Comparison of ENCODE assay signal across 29 cellular contexts in genomic region chr3:182216311-182216970, GRCh38.
"Had no signal": no experiment of that assay in that cellular context is flagged by ENCODE, and none has a peak within 500 bp of the region (broad histone marks: within the 10 kb centered on the region; RNA-seq: fewer than 3 reads in every experiment).

No MANE protein-coding gene starts in this region.

- H3K4me1 ChIP-seq: parathyroid adenoma, psoas muscle, right lobe of liver, thyroid gland, tibial nerve, uterus had no signal

- FAIRE-seq: small intestine had no signal

- H3K4me3 Mint-ChIP-seq: naive thymus-derived CD8-positive, alpha-beta T cell; natural killer cell treated with Interleukin-12 subunit alpha and Interleukin-12 subunit beta and Interleukin-15 and Interleukin-18, amount 100 ng/mL, for 72 hours; nephron progenitor cell; stimulated activated effector memory CD8-positive, alpha-beta T cell treated with anti-CD3 and anti-CD28 coated beads, Interleukin-12 subunit alpha, Interleukin-12 subunit beta, amount 100 ng/mL, for 72 hours; stimulated activated naive B cell treated with anti-CD40 and anti-IgM and Interleukin-4, amounts not matched to agents 10 μg/mL and 1 μg/mL and 100 μg/mL, for 72 hours; stimulated activated naive CD8-positive, alpha-beta T cell treated with anti-CD3 and anti-CD28 coated beads, Interleukin-15, Interleukin-2, amounts not matched to agents 100 ng/mL and 50 ng/mL, for 24 hours had no signal

- DNase-seq: naive thymus-derived CD8-positive, alpha-beta T cell; nephron progenitor cell; occipital lobe; ovary; posterior cingulate gyrus; psoas muscle; right cardiac atrium; right lobe of liver; sigmoid colon; small intestine; stimulated activated CD4-positive, alpha-beta T cell treated with anti-CD3 and anti-CD28 coated beads, Interleukin-15, amount 100 ng/mL, for 24 hours; stimulated activated CD4-positive, alpha-beta T cell treated with anti-CD3 and anti-CD28 coated beads, Interleukin-2, amount 100 ng/mL, for 24 hours; stimulated activated CD4-positive, alpha-beta T cell treated with anti-CD3 and anti-CD28 coated beads, Interleukin-2, amount 100 ng/mL, for 48 hours; stimulated activated CD4-positive, alpha-beta T cell treated with anti-CD3 and anti-CD28 coated beads, Interleukin-4, amount 100 ng/mL, for 24 hours; stimulated activated naive B cell treated with anti-CD40 and anti-IgM and Interleukin-4, amounts not matched to agents 10 μg/mL and 1 μg/mL and 100 μg/mL, for 72 hours; stimulated activated naive CD4-positive, alpha-beta T cell treated with Interleukin-2 at 50 U/mL for 16 hours; stomach; thyroid gland; trophoblast cell; upper lobe of left lung; uterus had no signal

- H3K9ac ChIP-seq: parathyroid adenoma had no signal

- H3K9me3 Mint-ChIP-seq: nephron progenitor cell; neural crest cell; stimulated activated naive B cell treated with anti-CD40 and anti-IgM and Interleukin-4, amounts not matched to agents 10 μg/mL and 1 μg/mL and 100 μg/mL, for 72 hours; stimulated activated naive CD8-positive, alpha-beta T cell treated with anti-CD3 and anti-CD28 coated beads, Interleukin-15, Interleukin-2, amounts not matched to agents 100 ng/mL and 50 ng/mL, for 24 hours had no signal

- H3K4me3 ChIP-seq: ovary, psoas muscle, right lobe of liver, sigmoid colon, stomach, thoracic aorta, thyroid gland, tibial nerve, upper lobe of left lung, uterus had no signal

- ATAC-seq: naive thymus-derived CD8-positive, alpha-beta T cell; natural killer cell treated with Interleukin-12 subunit alpha and Interleukin-12 subunit beta and Interleukin-15 and Interleukin-18, amount 100 ng/mL, for 72 hours; psoas muscle; right cardiac atrium; right lobe of liver; stimulated activated effector memory CD8-positive, alpha-beta T cell treated with anti-CD3 and anti-CD28 coated beads, Interleukin-12 subunit alpha, Interleukin-12 subunit beta, amount 100 ng/mL, for 72 hours; stimulated activated naive B cell treated with anti-CD40 and anti-IgM and Interleukin-4, amounts not matched to agents 10 μg/mL and 1 μg/mL and 100 μg/mL, for 72 hours had no signal

- H3K27me3 ChIP-seq: ovary, right lobe of liver, sigmoid colon, stomach, thyroid gland, tibial nerve, upper lobe of left lung, uterus had no signal

- H3K4me1 Mint-ChIP-seq: naive thymus-derived CD8-positive, alpha-beta T cell; stimulated activated effector memory CD8-positive, alpha-beta T cell treated with anti-CD3 and anti-CD28 coated beads, Interleukin-12 subunit alpha, Interleukin-12 subunit beta, amount 100 ng/mL, for 72 hours; stimulated activated naive B cell treated with anti-CD40 and anti-IgM and Interleukin-4, amounts not matched to agents 10 μg/mL and 1 μg/mL and 100 μg/mL, for 72 hours had no signal

- H3K36me3 ChIP-seq: ovary, right lobe of liver, sigmoid colon, stomach, thoracic aorta, thyroid gland, tibial nerve, upper lobe of left lung, uterus had no signal

- H3K9me3 ChIP-seq: ovary, psoas muscle, sigmoid colon, stomach, thoracic aorta, thyroid gland, tibial nerve, upper lobe of left lung, uterus had no signal

- H3K27ac ChIP-seq: ovary, parathyroid adenoma, psoas muscle, right lobe of liver, sigmoid colon, stomach, thoracic aorta, thyroid gland, tibial nerve, upper lobe of left lung, uterus had no signal

- H3K36me3 Mint-ChIP-seq: naive thymus-derived CD8-positive, alpha-beta T cell; natural killer cell treated with Interleukin-12 subunit alpha and Interleukin-12 subunit beta and Interleukin-15 and Interleukin-18, amount 100 ng/mL, for 72 hours; stimulated activated effector memory CD8-positive, alpha-beta T cell treated with anti-CD3 and anti-CD28 coated beads, Interleukin-12 subunit alpha, Interleukin-12 subunit beta, amount 100 ng/mL, for 72 hours; stimulated activated naive B cell treated with anti-CD40 and anti-IgM and Interleukin-4, amounts not matched to agents 10 μg/mL and 1 μg/mL and 100 μg/mL, for 72 hours had no signal

- H3K27ac Mint-ChIP-seq: naive thymus-derived CD8-positive, alpha-beta T cell; natural killer cell treated with Interleukin-12 subunit alpha and Interleukin-12 subunit beta and Interleukin-15 and Interleukin-18, amount 100 ng/mL, for 72 hours; nephron progenitor cell; progenitor cell of endocrine pancreas; stimulated activated effector memory CD8-positive, alpha-beta T cell treated with anti-CD3 and anti-CD28 coated beads, Interleukin-12 subunit alpha, Interleukin-12 subunit beta, amount 100 ng/mL, for 72 hours; stimulated activated naive B cell treated with anti-CD40 and anti-IgM and Interleukin-4, amounts not matched to agents 10 μg/mL and 1 μg/mL and 100 μg/mL, for 72 hours; stimulated activated naive CD8-positive, alpha-beta T cell treated with anti-CD3 and anti-CD28 coated beads, Interleukin-15, Interleukin-2, amounts not matched to agents 100 ng/mL and 50 ng/mL, for 24 hours had no signal

- H3K27me3 Mint-ChIP-seq: natural killer cell treated with Interleukin-12 subunit alpha and Interleukin-12 subunit beta and Interleukin-15 and Interleukin-18, amount 100 ng/mL, for 72 hours; stimulated activated naive B cell treated with anti-CD40 and anti-IgM and Interleukin-4, amounts not matched to agents 10 μg/mL and 1 μg/mL and 100 μg/mL, for 72 hours; stimulated activated naive CD8-positive, alpha-beta T cell treated with anti-CD3 and anti-CD28 coated beads, Interleukin-15, Interleukin-2, amounts not matched to agents 100 ng/mL and 50 ng/mL, for 24 hours had no signal
